5 cellular contexts compared by ENCODE assay signal in the genomic region with DNA sequence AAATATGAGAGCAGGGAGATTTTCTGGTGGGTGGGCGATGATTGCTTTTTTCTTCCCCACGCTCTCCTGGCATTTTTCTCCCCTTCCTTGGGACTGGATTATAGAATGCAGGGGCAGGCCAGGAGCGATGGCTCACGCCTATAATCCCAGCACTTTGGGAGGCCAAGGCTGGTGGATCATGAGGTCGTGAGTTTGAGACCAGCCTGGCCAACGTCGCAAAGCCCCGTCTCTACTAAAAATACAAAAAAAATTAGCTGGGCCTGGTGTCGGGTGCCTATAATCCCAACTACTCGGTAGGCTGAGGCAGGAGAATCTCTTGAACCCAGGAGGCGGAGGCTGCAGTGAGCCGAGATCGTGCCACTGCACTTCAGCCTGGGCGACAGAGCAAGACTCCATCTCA. TPM values are rescaled to one million over a fixed set of nuclear protein-coding genes. Genes with fewer than 3 reads are reported as not detected.
"Had no signal": no experiment of that assay in that cellular context is flagged by ENCODE, and none has a peak within 500 bp of the region (broad histone marks: within the 10 kb centered on the region; RNA-seq: fewer than 3 reads in every experiment).

No MANE protein-coding gene starts in this region.

RNA-seq across cellular contexts. Expression of a gene that starts 56.0 kb away (rescaled TPM):
- total RNA-seq: LHCN-M2, MCF 10A, Right ventricle myocardium inferior, RPMI7951, SJCRH30 had no signal
